ENCODE assay signal across 29 cellular contexts in the genomic region with DNA sequence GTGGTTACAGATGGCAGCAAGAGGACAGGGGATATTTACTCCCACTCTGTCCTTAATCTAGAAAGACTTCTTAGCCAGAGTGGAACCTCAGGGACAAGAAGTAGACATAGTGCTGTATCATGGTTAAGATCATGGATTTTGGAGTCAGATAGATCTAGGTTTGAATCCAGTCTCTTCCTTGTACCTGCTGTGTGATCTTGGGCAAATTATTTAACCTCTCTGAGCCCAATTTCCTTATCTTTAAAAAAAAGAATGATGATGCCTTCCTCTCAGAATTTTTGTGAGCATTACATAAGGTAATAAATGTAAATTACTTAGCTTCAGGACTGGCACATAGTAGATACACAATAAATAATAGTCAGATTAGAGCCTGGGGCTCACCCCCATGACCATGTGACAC.
"Had no signal": no experiment of that assay in that cellular context is flagged by ENCODE, and none has a peak within 500 bp of the region (broad histone marks: within the 10 kb centered on the region; RNA-seq: fewer than 3 reads in every experiment).

No MANE protein-coding gene starts in this region.

- H3K27me3 ChIP-seq: testis, thyroid gland, uterus, vagina had no signal

- H3K36me3 Mint-ChIP-seq: stimulated activated effector memory CD8-positive, alpha-beta T cell treated with anti-CD3 and anti-CD28 coated beads, Interleukin-12 subunit alpha, Interleukin-12 subunit beta, amount 100 ng/mL, for 72 hours; stimulated activated memory B cell treated with anti-CD40 and anti-IgM and Interleukin-4, amounts not matched to agents 10 μg/mL and 1 μg/mL and 100 μg/mL, for 72 hours; stimulated activated naive B cell treated with anti-CD40 and anti-IgM and Interleukin-4, amounts not matched to agents 10 μg/mL and 1 μg/mL and 100 μg/mL, for 72 hours; type B pancreatic cell had no signal

- H3K27ac ChIP-seq: stomach, suprapubic skin, testis, thoracic aorta, thyroid gland, tibial artery, tibial nerve, transverse colon, upper lobe of left lung, upper lobe of right lung, uterus, vagina had no signal

- H3K4me1 ChIP-seq: stomach, suprapubic skin, testis, thyroid gland, tibial artery, tibial nerve, transverse colon, upper lobe of left lung, upper lobe of right lung, uterus, vagina had no signal

- H3K9me3 Mint-ChIP-seq: stimulated activated effector memory CD8-positive, alpha-beta T cell treated with anti-CD3 and anti-CD28 coated beads, Interleukin-12 subunit alpha, Interleukin-12 subunit beta, amount 100 ng/mL, for 72 hours; stimulated activated memory B cell treated with anti-CD40 and anti-IgM and Interleukin-4, amounts not matched to agents 10 μg/mL and 1 μg/mL and 100 μg/mL, for 72 hours; stimulated activated naive B cell treated with anti-CD40 and anti-IgM and Interleukin-4, amounts not matched to agents 10 μg/mL and 1 μg/mL and 100 μg/mL, for 72 hours; stimulated activated naive CD8-positive, alpha-beta T cell treated with anti-CD3 and anti-CD28 coated beads, Interleukin-15, amount 100 ng/mL, for 72 hours; stimulated activated naive CD8-positive, alpha-beta T cell treated with anti-CD3 and anti-CD28 coated beads, Interleukin-15, Interleukin-2, amounts not matched to agents 100 ng/mL and 50 ng/mL, for 24 hours; type B pancreatic cell had no signal

- FAIRE-seq: urothelium cell line had no signal

- ATAC-seq: stimulated activated effector memory CD8-positive, alpha-beta T cell treated with anti-CD3 and anti-CD28 coated beads, Interleukin-12 subunit alpha, Interleukin-12 subunit beta, amount 100 ng/mL, for 72 hours; stimulated activated memory B cell treated with anti-CD40 and anti-IgM and Interleukin-4, amounts not matched to agents 10 μg/mL and 1 μg/mL and 100 μg/mL, for 72 hours; stimulated activated naive B cell treated with anti-CD40 and anti-IgM and Interleukin-4, amounts not matched to agents 10 μg/mL and 1 μg/mL and 100 μg/mL, for 72 hours; stimulated activated naive CD8-positive, alpha-beta T cell treated with anti-CD3 and anti-CD28 coated beads, Interleukin-15, amount 100 ng/mL, for 72 hours; stimulated activated naive CD8-positive, alpha-beta T cell treated with anti-CD3 and anti-CD28 coated beads, Interleukin-15, Interleukin-2, amounts not matched to agents 100 U/mL and 50 U/mL, for 24 hours; upper lobe of right lung had no signal

- H3K9me3 ChIP-seq: stomach, suprapubic skin, testis, thoracic aorta, thyroid gland, tibial artery, tibial nerve, transverse colon, upper lobe of left lung, upper lobe of right lung, uterus, vagina had no signal

- H3K4me3 Mint-ChIP-seq: stimulated activated effector memory CD8-positive, alpha-beta T cell treated with anti-CD3 and anti-CD28 coated beads, Interleukin-12 subunit alpha, Interleukin-12 subunit beta, amount 100 ng/mL, for 72 hours; stimulated activated memory B cell treated with anti-CD40 and anti-IgM and Interleukin-4, amounts not matched to agents 10 μg/mL and 1 μg/mL and 100 μg/mL, for 72 hours; stimulated activated naive B cell treated with anti-CD40 and anti-IgM and Interleukin-4, amounts not matched to agents 10 μg/mL and 1 μg/mL and 100 μg/mL, for 72 hours; stimulated activated naive CD8-positive, alpha-beta T cell treated with anti-CD3 and anti-CD28 coated beads, Interleukin-15, amount 100 ng/mL, for 72 hours; stimulated activated naive CD8-positive, alpha-beta T cell treated with anti-CD3 and anti-CD28 coated beads, Interleukin-15, Interleukin-2, amounts not matched to agents 100 ng/mL and 50 ng/mL, for 24 hours; type B pancreatic cell had no signal

- H3K4me3 ChIP-seq: stomach, suprapubic skin, testis, thoracic aorta, thyroid gland, tibial artery, tibial nerve, transverse colon, upper lobe of left lung, upper lobe of right lung, uterus, vagina had no signal

- H3K27ac Mint-ChIP-seq: stimulated activated effector memory CD8-positive, alpha-beta T cell treated with anti-CD3 and anti-CD28 coated beads, Interleukin-12 subunit alpha, Interleukin-12 subunit beta, amount 100 ng/mL, for 72 hours; stimulated activated memory B cell treated with anti-CD40 and anti-IgM and Interleukin-4, amounts not matched to agents 10 μg/mL and 1 μg/mL and 100 μg/mL, for 72 hours; stimulated activated naive B cell treated with anti-CD40 and anti-IgM and Interleukin-4, amounts not matched to agents 10 μg/mL and 1 μg/mL and 100 μg/mL, for 72 hours; stimulated activated naive CD8-positive, alpha-beta T cell treated with anti-CD3 and anti-CD28 coated beads, Interleukin-15, amount 100 ng/mL, for 72 hours; stimulated activated naive CD8-positive, alpha-beta T cell treated with anti-CD3 and anti-CD28 coated beads, Interleukin-15, Interleukin-2, amounts not matched to agents 100 ng/mL and 50 ng/mL, for 24 hours; type B pancreatic cell had no signal

- DNase-seq: stimulated activated CD4-positive, alpha-beta T cell treated with anti-CD3 and anti-CD28 coated beads, Interleukin-2, amount 100 ng/mL, for 48 hours; stimulated activated CD4-positive, alpha-beta T cell treated with anti-CD3 and anti-CD28 coated beads, Interleukin-4, amount 100 ng/mL, for 1 hour; stimulated activated CD4-positive, alpha-beta T cell treated with anti-CD3 and anti-CD28 coated beads, Interleukin-4, amount 100 ng/mL, for 24 hours; stimulated activated CD4-positive, alpha-beta T cell treated with anti-CD3 and anti-CD28 coated beads, Interleukin-4, amount 100 ng/mL, for 4 hours; stimulated activated CD8-positive, alpha-beta memory T cell treated with anti-CD3 and anti-CD28 coated beads, Interleukin-4, amount 100 ng/mL, for 48 hours; stimulated activated naive B cell treated with anti-CD40 and anti-IgM and Interleukin-4, amounts not matched to agents 10 μg/mL and 1 μg/mL and 100 μg/mL, for 72 hours; stimulated activated naive CD4-positive, alpha-beta T cell; stimulated activated naive CD4-positive, alpha-beta T cell treated with Interleukin-2 at 50 U/mL for 16 hours; stimulated activated naive CD8-positive, alpha-beta T cell treated with anti-CD3 and anti-CD28 coated beads, Interleukin-15, amount 100 ng/mL, for 72 hours; stimulated activated naive CD8-positive, alpha-beta T cell treated with anti-CD3 and anti-CD28 coated beads, Interleukin-15, Interleukin-2, amounts not matched to agents 100 U/mL and 50 U/mL, for 24 hours; stomach; substantia nigra; testis; thyroid gland; tibial artery; transverse colon; trophoblast cell; upper lobe of left lung; upper lobe of right lung; uterus had no signal

- H3K36me3 ChIP-seq: stomach, suprapubic skin, thoracic aorta, thyroid gland, tibial artery, tibial nerve, transverse colon, upper lobe of left lung, upper lobe of right lung, uterus, vagina had no signal

- H3K4me1 Mint-ChIP-seq: stimulated activated effector memory CD8-positive, alpha-beta T cell treated with anti-CD3 and anti-CD28 coated beads, Interleukin-12 subunit alpha, Interleukin-12 subunit beta, amount 100 ng/mL, for 72 hours; stimulated activated memory B cell treated with anti-CD40 and anti-IgM and Interleukin-4, amounts not matched to agents 10 μg/mL and 1 μg/mL and 100 μg/mL, for 72 hours; stimulated activated naive B cell treated with anti-CD40 and anti-IgM and Interleukin-4, amounts not matched to agents 10 μg/mL and 1 μg/mL and 100 μg/mL, for 72 hours; stimulated activated naive CD8-positive, alpha-beta T cell treated with anti-CD3 and anti-CD28 coated beads, Interleukin-15, amount 100 ng/mL, for 72 hours had no signal
